In the genomic region with DNA sequence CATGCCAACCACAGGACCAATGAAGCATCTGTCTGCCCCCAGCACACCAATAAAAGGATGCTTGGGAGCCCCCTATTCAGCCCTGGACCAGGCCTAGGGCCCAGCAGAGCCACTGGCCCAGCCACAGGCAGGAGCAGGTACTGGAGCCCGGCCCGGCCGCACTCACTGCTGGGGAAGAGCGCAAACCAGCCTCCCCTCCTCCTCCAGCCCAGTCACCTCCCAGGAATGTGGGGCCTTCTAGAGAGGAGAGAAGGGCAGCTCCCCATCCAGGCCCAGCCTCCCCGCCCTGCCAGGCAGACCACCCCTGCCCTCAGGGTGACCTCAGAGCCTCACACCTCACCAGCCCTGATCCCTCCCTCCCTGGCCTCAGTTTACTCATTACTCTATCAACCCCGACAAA, we compare ENCODE assay signal across 8 cellular contexts. TPM values are rescaled to one million over a fixed set of nuclear protein-coding genes. Genes with fewer than 3 reads are reported as not detected.
DNase-seq lines count a peak whose midpoint lies in the region; ATAC-seq and TF ChIP-seq lines count a peak whose summit lies in the region.

No MANE protein-coding gene starts in this region.

- H3K4me3 Mint-ChIP-seq in type B pancreatic cell = no peak overlapping the region

- peaks cover 26% of the 10 kb centered on the region for H3K4me1 Mint-ChIP-seq in type B pancreatic cell (ENCODE audit: unreplicated experiment)

- no peaks in the 10 kb centered on the region for H3K9me3 Mint-ChIP-seq in type B pancreatic cell

- no peak for ATAC-seq in HG03378 (IDR thresholded peaks at IDR 0.05; ENCODE audit: unreplicated experiment)
- no peak for ATAC-seq in GM19023 (IDR thresholded peaks at IDR 0.05; ENCODE audit: unreplicated experiment)
- ATAC-seq in HG03280 (IDR thresholded peaks at IDR 0.05; ENCODE audit: unreplicated experiment) = no peak

- no peaks in the 10 kb centered on the region for H3K36me3 Mint-ChIP-seq in type B pancreatic cell

- H3K27ac Mint-ChIP-seq in type B pancreatic cell = peak overlapping the region; percentile 36

- DNase-seq in HK-2 (ENCODE audit: unreplicated experiment) (peak; percentile 82), astrocyte of the hippocampus (ENCODE audit: low read depth, low spot score) (peak; percentile 95), iPS-NIHi11 (ENCODE audit: low spot score) (peak; percentile 67), type B pancreatic cell (ENCODE audit: extremely low spot score, unreplicated experiment) (no peak), pons (ENCODE audit: low spot score) (no peak)

- TF ChIP-seq CTCF in type B pancreatic cell (conservative IDR thresholded peaks at IDR 0.05) = no peak

- no peaks in the 10 kb centered on the region for H3K27me3 Mint-ChIP-seq in type B pancreatic cell

RNA-seq across cellular contexts. Expression of a gene that starts 56.2 kb away (rescaled TPM):
- total RNA-seq in type B pancreatic cell (ENCODE audit: low replicate concordance) = 66.2 and 84.0 TPM in 2 replicates

RNA-seq across cellular contexts. Expression of a gene that starts 56.7 kb away (rescaled TPM):
- total RNA-seq in type B pancreatic cell (ENCODE audit: low replicate concordance) = 50.2 and 52.7 TPM in 2 replicates

Comparison
In these comparisons a context has a peak if more than half of its experiments do, and no peak if none do; other contexts are left out.
1. DNase-seq: peak in HK-2 (single experiment), astrocyte of the hippocampus (single experiment) and iPS-NIHi11 (single experiment); none in type B pancreatic cell (single experiment) and pons (single experiment).